8 cellular contexts compared by ENCODE assay signal in the genomic region with DNA sequence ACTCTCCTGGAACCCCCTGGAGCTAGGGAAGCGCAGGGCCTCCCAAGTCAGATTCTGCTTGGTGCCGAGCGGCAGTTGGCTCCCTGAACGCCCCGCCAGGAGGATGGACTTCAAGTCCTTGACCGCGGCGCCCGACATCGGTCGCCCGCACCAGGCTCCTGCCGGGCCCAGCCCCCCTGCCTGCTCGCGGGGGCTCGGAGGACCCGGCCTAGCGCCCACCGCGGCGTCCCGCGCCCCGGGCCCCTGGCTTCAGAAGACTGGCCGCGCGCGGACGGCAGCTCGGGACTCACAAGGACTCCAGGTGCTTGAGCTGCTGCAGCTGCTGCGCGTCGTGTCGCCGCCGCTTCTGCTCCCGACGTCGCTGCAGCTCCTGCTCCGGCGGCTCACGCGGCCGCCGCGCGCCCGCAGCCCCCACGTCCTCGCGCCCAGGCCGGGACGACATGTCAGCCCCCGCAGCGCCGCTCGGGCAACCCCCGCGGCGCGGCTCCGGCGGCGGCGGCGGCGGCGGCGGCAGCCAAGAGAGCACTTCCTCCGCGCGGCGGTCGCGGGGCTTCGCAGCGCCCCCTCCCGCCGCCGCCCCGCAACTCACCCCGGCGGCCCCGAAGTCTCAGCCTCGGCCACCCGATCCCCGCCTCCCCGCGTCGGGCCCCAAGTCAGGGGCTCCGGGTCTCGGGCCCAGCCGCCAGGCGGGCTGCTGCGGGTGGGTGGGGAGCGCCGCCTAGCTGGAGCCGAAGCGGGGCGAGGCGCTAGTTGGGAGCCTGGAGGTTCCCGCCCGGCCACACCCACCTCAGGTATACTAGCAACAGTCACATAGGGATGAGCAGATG. TPM values are rescaled to one million over a fixed set of nuclear protein-coding genes. Genes with fewer than 3 reads are reported as not detected.
DNase-seq lines count a peak whose midpoint lies in the region; ATAC-seq and TF ChIP-seq lines count a peak whose summit lies in the region.

A gene with protein sequence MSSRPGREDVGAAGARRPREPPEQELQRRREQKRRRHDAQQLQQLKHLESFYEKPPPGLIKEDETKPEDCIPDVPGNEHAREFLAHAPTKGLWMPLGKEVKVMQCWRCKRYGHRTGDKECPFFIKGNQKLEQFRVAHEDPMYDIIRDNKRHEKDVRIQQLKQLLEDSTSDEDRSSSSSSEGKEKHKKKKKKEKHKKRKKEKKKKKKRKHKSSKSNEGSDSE (minus strand): TSS at position 474 of the 827 bp plus-strand sequence. CDS start 32 bp downstream, at position 442.

- peak within 1 kb of the TSS; percentile 79 for H3K27ac Mint-ChIP-seq in activated CD8-positive, alpha-beta memory T cell treated with anti-CD3 and anti-CD28 coated beads, Interleukin-2, amount 10 ng/mL, durations not matched to agents 7 days and 5 days

- no peaks in the 10 kb centered on the region for H3K36me3 Mint-ChIP-seq in activated CD8-positive, alpha-beta memory T cell treated with anti-CD3 and anti-CD28 coated beads, Interleukin-2, amount 10 ng/mL, durations not matched to agents 7 days and 5 days

- H3K36me3 ChIP-seq in NT2/D1 (ENCODE audit: insufficient read depth, insufficient read length, low read length) (peaks cover 22% of the 10 kb centered on the region), mucosa of rectum (ENCODE audit: control insufficient read depth in 2 of 2, insufficient read depth in 2 of 2, low read length in 2 of 2) (no peaks in the 10 kb centered on the region)

- peak within 1 kb of the TSS; percentile 91 for H3K4me3 Mint-ChIP-seq in activated CD8-positive, alpha-beta memory T cell treated with anti-CD3 and anti-CD28 coated beads, Interleukin-2, amount 10 ng/mL, durations not matched to agents 7 days and 5 days

- H3K9me3 ChIP-seq in NT2/D1 (ENCODE audit: insufficient read depth, low read length) (no peaks in the 10 kb centered on the region), mucosa of rectum (ENCODE audit: control insufficient read depth in 2 of 2, low read length in 2 of 2) (no peaks in the 10 kb centered on the region)

- CTCF ChIA-PET in activated CD8-positive, alpha-beta memory T cell treated with anti-CD3 and anti-CD28 coated beads, Interleukin-2, amount 10 ng/mL, durations not matched to agents 7 days and 5 days (lab: Charles Lee): interaction anchor here (0.6 to 6.2 kb wide), 25 partner anchors 9 to 613 kb away, joined by 3 to 59 read pairs (median 7); a partner anchor contains a TSS

- peak within 1 kb of the TSS; percentile 51 to 61 for H3K27ac ChIP-seq in mucosa of rectum (ENCODE audit: low read depth in 2 of 2, low read length in 2 of 2)

- H3K27me3 Mint-ChIP-seq in activated CD8-positive, alpha-beta memory T cell treated with anti-CD3 and anti-CD28 coated beads, Interleukin-2, amount 10 ng/mL, durations not matched to agents 7 days and 5 days: peaks cover 21% of the 10 kb centered on the region

- peaks cover 27% of the 10 kb centered on the region for H3K4me1 Mint-ChIP-seq in activated CD8-positive, alpha-beta memory T cell treated with anti-CD3 and anti-CD28 coated beads, Interleukin-2, amount 10 ng/mL, durations not matched to agents 7 days and 5 days

- peak; percentile 85 for ATAC-seq in GM19452 (IDR thresholded peaks at IDR 0.05; ENCODE audit: unreplicated experiment)
- ATAC-seq in HG03571 (IDR thresholded peaks at IDR 0.05; ENCODE audit: unreplicated experiment): peak; percentile 84
- peak; percentile 91 for ATAC-seq in activated CD8-positive, alpha-beta memory T cell treated with anti-CD3 and anti-CD28 coated beads, Interleukin-2, amount 10 ng/mL, durations not matched to agents 7 days and 5 days

- peaks cover 5% of the 10 kb centered on the region for H3K27me3 ChIP-seq in NT2/D1 (ENCODE audit: insufficient read depth, insufficient read length)
- no peaks in the 10 kb centered on the region for H3K27me3 ChIP-seq in mucosa of rectum (ENCODE audit: control insufficient read depth in 2 of 2, insufficient read depth in 2 of 2, low read length in 2 of 2)

- TF ChIP-seq CTCF in epithelial cell of esophagus (IDR thresholded peaks at IDR 0.05; ENCODE audit: insufficient read depth, low read depth, low read length, missing control alignments): no peak

- H3K9ac ChIP-seq in NT2/D1 (ENCODE audit: insufficient read length, low read depth) (peak within 1 kb of the TSS; percentile 97), mucosa of rectum (ENCODE audit: low read depth in 1 of 2, low read length in 2 of 2) (peak within 1 kb of the TSS; percentile 80 to 86)

- H3K4me1 ChIP-seq in NT2/D1 (ENCODE audit: insufficient read depth, insufficient read length) (no peaks in the 10 kb centered on the region), mucosa of rectum (ENCODE audit: control insufficient read depth in 2 of 2, insufficient read depth in 2 of 2, low read length in 2 of 2) (peaks cover 13 to 20% of the 10 kb centered on the region in 2 donors)

- H3K4me3 ChIP-seq in NT2/D1 (ENCODE audit: insufficient read length, low read depth): peak within 1 kb of the TSS; percentile 92
- H3K4me3 ChIP-seq in epithelial cell of esophagus (ENCODE audit: low read length): peak within 1 kb of the TSS; percentile 85
- H3K4me3 ChIP-seq in mucosa of rectum (ENCODE audit: low read length in 2 of 2): peak within 1 kb of the TSS; percentile 79 to 89

- peak; percentile 92 for DNase-seq in COLO668 (lab: John Stamatoyannopoulos, UW; ENCODE audit: unreplicated experiment)
- DNase-seq in NT2/D1 (ENCODE audit: low read depth, low spot score): peak; percentile 91
- DNase-seq in activated CD8-positive, alpha-beta memory T cell treated with anti-CD3 and anti-CD28 coated beads, Interleukin-2, amount 10 ng/mL, durations not matched to agents 7 days and 5 days: peak; percentile 79
- DNase-seq in epithelial cell of esophagus (ENCODE audit: low read depth): peak; percentile 65
- peak; percentile 29 to 55 for DNase-seq in stimulated activated CD8-positive, alpha-beta memory T cell treated with anti-CD3 and anti-CD28 coated beads, Interleukin-4, amount 100 ng/mL, for 4 hours (ENCODE audit: low read depth in 2 of 2, low spot score in 1 of 2)

- H3K9me3 Mint-ChIP-seq in activated CD8-positive, alpha-beta memory T cell treated with anti-CD3 and anti-CD28 coated beads, Interleukin-2, amount 10 ng/mL, durations not matched to agents 7 days and 5 days (ENCODE audit: low read depth): no peaks in the 10 kb centered on the region

RNA-seq across cellular contexts. Expression of the gene that starts here (rescaled TPM):
- total RNA-seq in activated CD8-positive, alpha-beta memory T cell treated with anti-CD3 and anti-CD28 coated beads, Interleukin-2, amount 10 ng/mL, durations not matched to agents 7 days and 5 days: 10 to 100 TPM; 11.3 to 11.5 TPM

Comparison
In these comparisons a context has a peak if more than half of its experiments do, and no peak if none do; other contexts are left out.
1. Peak in every context shown above with its lines: DNase-seq, ATAC-seq, H3K4me3 ChIP-seq and H3K27ac ChIP-seq.
2. DNase-seq: peak in every context shown above with its lines; median percentile 92 in COLO668; 91 in NT2/D1; 79 in activated CD8-positive, alpha-beta memory T cell treated with anti-CD3 and anti-CD28 coated beads, Interleukin-2, amount 10 ng/mL, durations not matched to agents 7 days and 5 days; 65 in epithelial cell of esophagus; 42 in stimulated activated CD8-positive, alpha-beta memory T cell treated with anti-CD3 and anti-CD28 coated beads, Interleukin-4, amount 100 ng/mL, for 4 hours.